8 cellular contexts compared by ENCODE assay signal in genomic region chr14:50342211-50343080, GRCh38. TPM values are rescaled to one million over a fixed set of nuclear protein-coding genes. Genes with fewer than 3 reads are reported as not detected.
DNase-seq lines count a peak whose midpoint lies in the region; ATAC-seq lines count a peak whose summit lies in the region.

No MANE protein-coding gene starts in this region.

- peak overlapping the region; percentile 5 for H3K9ac ChIP-seq in SK-N-MC (ENCODE audit: insufficient read length)

- peak overlapping the region; percentile 27 for H3K4me3 ChIP-seq in SK-N-MC

- no peaks in the 10 kb centered on the region for H3K36me3 ChIP-seq in SK-N-MC (ENCODE audit: insufficient read depth, low read length)

- H3K27ac ChIP-seq in SK-N-MC: peak overlapping the region; percentile 15; the same call in 1 of the 2 replicates
- peak overlapping the region; percentile 86 for H3K27ac ChIP-seq in caudate nucleus (ENCODE audit: low read depth, low read length)

- no peaks in the 10 kb centered on the region for H3K9me3 ChIP-seq in SK-N-MC (ENCODE audit: low read depth, low read length)

- no peak for ATAC-seq in HG03378 (IDR thresholded peaks at IDR 0.05; ENCODE audit: unreplicated experiment)

- DNase-seq in NCI-H1417 (lab: John Stamatoyannopoulos, UW): peak in 2 of 3 experiments; percentile 25 to 34
- no peak for DNase-seq in NCI-H1417 treated with DMSO at 0.1 percent for 48 hours (lab: John Stamatoyannopoulos, UW)
- DNase-seq in HT1080 (ENCODE audit: low read depth): peak; percentile 80
- DNase-seq in SK-N-MC (ENCODE audit: low read depth, low spot score): no peak
- DNase-seq in caudate nucleus (lab: John Stamatoyannopoulos, UW): peak in 54 of 61 donors; percentile 15 to 83 (median 60)
- DNase-seq in kidney glomerular epithelial cell (lab: John Stamatoyannopoulos, UW): peak; percentile 54
- DNase-seq in stimulated activated CD4-positive, alpha-beta T cell treated with anti-CD3 and anti-CD28 coated beads, Interleukin-4, amount 100 ng/mL, for 24 hours: peak; percentile 48

RNA-seq across cellular contexts. Expression of gene DMAC2L, which starts 30.3 kb away (rescaled TPM):
- 8.9 and 10.8 TPM in 2 replicates for total RNA-seq in HT1080 (2014; rRNA removed; shearing (Covaris generic))
- 15.9 and 16.9 TPM in 2 replicates for polyA plus RNA-seq in HT1080 (2015; cell fraction: cytosol; rRNA removed)
- 12.6 and 16.8 TPM in 2 replicates for polyA plus RNA-seq in HT1080 (2015; cell fraction: nucleus; rRNA removed)

RNA-seq across cellular contexts. Expression of gene L2HGDH, which starts 30.4 kb away (rescaled TPM):
- total RNA-seq in HT1080 (2014; rRNA removed; shearing (Covaris generic)): 6.2 and 11.6 TPM in 2 replicates
- polyA plus RNA-seq in HT1080 (2015; cell fraction: cytosol; rRNA removed): 5.9 and 7.8 TPM in 2 replicates
- 4.8 and 6.6 TPM in 2 replicates for polyA plus RNA-seq in HT1080 (2015; cell fraction: nucleus; rRNA removed)

RNA-seq across cellular contexts. Expression of gene CDKL1, which starts 54.2 kb away (rescaled TPM):
- 19.9 and 67.8 TPM in 2 replicates for total RNA-seq in HT1080 (2014; rRNA removed; shearing (Covaris generic))
- polyA plus RNA-seq in HT1080 (2015; cell fraction: cytosol; rRNA removed): 3.8 and 5.2 TPM in 2 replicates
- polyA plus RNA-seq in HT1080 (2015; cell fraction: nucleus; rRNA removed): 3.6 and 5.0 TPM in 2 replicates

Comparison
In these comparisons a context has a peak if more than half of its experiments do, and no peak if none do; other contexts are left out.
1. DNase-seq: peak in NCI-H1417 (2 of 3), HT1080 (single experiment), caudate nucleus (54 of 61), kidney glomerular epithelial cell (single experiment) and stimulated activated CD4-positive, alpha-beta T cell treated with anti-CD3 and anti-CD28 coated beads, Interleukin-4, amount 100 ng/mL, for 24 hours (single experiment); none in NCI-H1417 treated with DMSO at 0.1 percent for 48 hours (single experiment) and SK-N-MC (single experiment).